In genomic region chr12:110171636-110172035, GRCh38 we compare ENCODE assay signal across 14 cellular contexts. TPM values are rescaled to one million over a fixed set of nuclear protein-coding genes. Genes with fewer than 3 reads are reported as not detected.
DNase-seq lines count a peak whose midpoint lies in the region; ATAC-seq and TF ChIP-seq lines count a peak whose summit lies in the region.
"Had no signal": no experiment of that assay in that cellular context is flagged by ENCODE, and none has a peak within 500 bp of the region (broad histone marks: within the 10 kb centered on the region; RNA-seq: fewer than 3 reads in every experiment).

No MANE protein-coding gene starts in this region.

- H3K4me1 ChIP-seq in gastrocnemius medialis = peaks cover 40 to 46% of the 10 kb centered on the region in 2 donors

- H3K36me3 ChIP-seq in WERI-Rb-1 (peaks cover 5% of the 10 kb centered on the region; the same call in 1 of the 2 replicates), gastrocnemius medialis (no peaks in the 10 kb centered on the region)
- H3K36me3 ChIP-seq: BE2C had no signal

- H3K9me3 ChIP-seq in WERI-Rb-1 (ENCODE audit: severe bottlenecking) (peaks cover 3% of the 10 kb centered on the region), gastrocnemius medialis (no peaks in the 10 kb centered on the region)
- no peaks in the 10 kb centered on the region for H3K9me3 ChIP-seq in CD4-positive, alpha-beta T cell (ENCODE audit: control insufficient read depth, low read length)
- H3K9me3 ChIP-seq: BE2C had no signal

- CTCF ChIA-PET in CD4-positive, alpha-beta T cell (lab: Charles Lee) = no interaction called here

- no peaks in the 10 kb centered on the region for H3K27me3 Mint-ChIP-seq in glutamatergic neuron (ENCODE audit: unreplicated experiment)
- no peaks in the 10 kb centered on the region for H3K27me3 Mint-ChIP-seq in activated T-helper 17 cell treated with anti-CD3 and anti-CD28 coated beads, Interleukin-2, amount 50 U/mL, for 72 hours
- H3K27me3 Mint-ChIP-seq in CD4-positive, alpha-beta T cell = no peaks in the 10 kb centered on the region
- H3K27me3 Mint-ChIP-seq: CD4-positive, alpha-beta memory T cell had no signal

- POLR2A ChIA-PET in CD4-positive, alpha-beta T cell (lab: Charles Lee) = no interaction called here

- in situ Hi-C loops in gastrocnemius medialis (cut with MboI; ENCODE audit: low sequenced_read_pairs in 4 of 4) = no loop called here

- TF ChIP-seq POLR2A in gastrocnemius medialis (IDR thresholded peaks at IDR 0.05) = no peak

- intact Hi-C loops in gastrocnemius medialis (cut with DNase I; ENCODE audit: low total_unique reads) = loop anchor here (2.0 to 5.0 kb wide), 2 partner anchors 51 to 63 kb away; no protein-coding TSS in a partner anchor
- intact Hi-C loops in CD4-positive, alpha-beta T cell (cut with DNase I, micrococcal nuclease) = no loop called here

- peak overlapping the region; percentile 76 for H3K27ac Mint-ChIP-seq in glutamatergic neuron (ENCODE audit: unreplicated experiment)
- H3K27ac Mint-ChIP-seq in activated T-helper 17 cell treated with anti-CD3 and anti-CD28 coated beads, Interleukin-2, amount 50 U/mL, for 72 hours = no peak overlapping the region
- H3K27ac Mint-ChIP-seq in CD4-positive, alpha-beta T cell = no peak overlapping the region
- H3K27ac Mint-ChIP-seq: CD4-positive, alpha-beta memory T cell had no signal

- H3K27me3 ChIP-seq in WERI-Rb-1 (ENCODE audit: insufficient read depth, low read depth, severe bottlenecking) = no peaks in the 10 kb centered on the region
- H3K27me3 ChIP-seq in gastrocnemius medialis = no peaks in the 10 kb centered on the region
- no peaks in the 10 kb centered on the region for H3K27me3 ChIP-seq in CD4-positive, alpha-beta T cell (ENCODE audit: control insufficient read depth, insufficient read depth, low read length)
- H3K27me3 ChIP-seq: BE2C had no signal

- DNase-seq in COLO829 (ENCODE audit: low spot score) (peak; percentile 68), WERI-Rb-1 (no peak), glutamatergic neuron (no peak), gastrocnemius medialis (no peak)
- no peak for DNase-seq in stimulated activated naive CD4-positive, alpha-beta T cell treated with Interleukin-2 at 50 U/mL for 16 hours (lab: John Stamatoyannopoulos, UW)
- DNase-seq in CD4-positive, alpha-beta T cell = no peak
- DNase-seq: BE2C; CD4-positive, alpha-beta memory T cell; DMS79 treated with DMSO at 0.1 percent for 48 hours; HCEC 1CT; NCI-H1417 treated with DMSO at 0.1 percent for 48 hours; NCI-H1930; NCI-H526 treated with DMSO at 0.1 percent for 48 hours had no signal

- H3K27ac ChIP-seq in WERI-Rb-1 (0 out of 2 replicates have a peak overlapping the region, but pooled peaks have one; percentile 7), gastrocnemius medialis (peak overlapping the region; percentile 73 to 82 (median 80))
- no peak overlapping the region for H3K27ac ChIP-seq in CD4-positive, alpha-beta T cell (ENCODE audit: low read depth, low read length)

- ATAC-seq in gastrocnemius medialis = no peak
- ATAC-seq in activated T-helper 17 cell treated with anti-CD3 and anti-CD28 coated beads, Interleukin-2, amount 50 U/mL, for 72 hours (replicated peaks) = no peak
- ATAC-seq in CD4-positive, alpha-beta T cell (ENCODE audit: poor library complexity) = no peak

- H3K9me3 Mint-ChIP-seq in glutamatergic neuron (ENCODE audit: unreplicated experiment) = no peaks in the 10 kb centered on the region
- no peaks in the 10 kb centered on the region for H3K9me3 Mint-ChIP-seq in activated T-helper 17 cell treated with anti-CD3 and anti-CD28 coated beads, Interleukin-2, amount 50 U/mL, for 72 hours
- no peaks in the 10 kb centered on the region for H3K9me3 Mint-ChIP-seq in CD4-positive, alpha-beta T cell
- H3K9me3 Mint-ChIP-seq: CD4-positive, alpha-beta memory T cell had no signal

- peaks cover 5% of the 10 kb centered on the region for H3K36me3 Mint-ChIP-seq in glutamatergic neuron (ENCODE audit: unreplicated experiment)
- no peaks in the 10 kb centered on the region for H3K36me3 Mint-ChIP-seq in activated T-helper 17 cell treated with anti-CD3 and anti-CD28 coated beads, Interleukin-2, amount 50 U/mL, for 72 hours (ENCODE audit: low read depth)
- H3K36me3 Mint-ChIP-seq in CD4-positive, alpha-beta T cell (ENCODE audit: low read depth) = no peaks in the 10 kb centered on the region
- H3K36me3 Mint-ChIP-seq: CD4-positive, alpha-beta memory T cell had no signal

- no peak overlapping the region for H3K4me3 ChIP-seq in WERI-Rb-1 (ENCODE audit: low read depth, low read length)
- H3K4me3 ChIP-seq in gastrocnemius medialis = no peak overlapping the region

- no peak for TF ChIP-seq CTCF in WERI-Rb-1 (IDR thresholded peaks at IDR 0.05; ENCODE audit: low read depth, low read length)
- no peak for TF ChIP-seq CTCF in glutamatergic neuron (IDR thresholded peaks at IDR 0.05; ENCODE audit: partially characterized antibody, unreplicated experiment)
- no peak for TF ChIP-seq CTCF in gastrocnemius medialis (IDR thresholded peaks at IDR 0.05 in 4 of 5, conservative IDR thresholded peaks at IDR 0.05 in 1 of 5)
- TF ChIP-seq CTCF in CD4-positive, alpha-beta T cell (IDR thresholded peaks at IDR 0.05) = no peak

- peaks cover 5% of the 10 kb centered on the region for H3K4me1 Mint-ChIP-seq in glutamatergic neuron (ENCODE audit: low read depth, unreplicated experiment)
- H3K4me1 Mint-ChIP-seq in activated T-helper 17 cell treated with anti-CD3 and anti-CD28 coated beads, Interleukin-2, amount 50 U/mL, for 72 hours = no peaks in the 10 kb centered on the region
- H3K4me1 Mint-ChIP-seq in CD4-positive, alpha-beta T cell (ENCODE audit: low read depth) = no peaks in the 10 kb centered on the region

- H3K4me3 Mint-ChIP-seq in glutamatergic neuron (ENCODE audit: unreplicated experiment) = peak overlapping the region; percentile 8
- H3K4me3 Mint-ChIP-seq in activated T-helper 17 cell treated with anti-CD3 and anti-CD28 coated beads, Interleukin-2, amount 50 U/mL, for 72 hours = no peak overlapping the region
- H3K4me3 Mint-ChIP-seq in CD4-positive, alpha-beta T cell = no peak overlapping the region
- H3K4me3 Mint-ChIP-seq: CD4-positive, alpha-beta memory T cell had no signal

RNA-seq across cellular contexts. Expression of gene IFT81, which starts 47.5 kb away (rescaled TPM):
- total RNA-seq in glutamatergic neuron (ENCODE audit: unreplicated experiment) = 27.6 TPM
- 1 to 10 TPM; 3.3 to 4.5 (median 3.7) TPM for total RNA-seq in gastrocnemius medialis
- 1 to 10 TPM; 2.4 to 3.4 TPM for total RNA-seq in activated T-helper 17 cell treated with anti-CD3 and anti-CD28 coated beads, Interleukin-2, amount 50 U/mL, for 72 hours
- 1 to 10 TPM in 1 of 2 experiments, under 1 TPM in 1; 0.41 to 1.1 TPM for total RNA-seq in CD4-positive, alpha-beta T cell
